ENCODE assay signal across 8 cellular contexts in the genomic region with DNA sequence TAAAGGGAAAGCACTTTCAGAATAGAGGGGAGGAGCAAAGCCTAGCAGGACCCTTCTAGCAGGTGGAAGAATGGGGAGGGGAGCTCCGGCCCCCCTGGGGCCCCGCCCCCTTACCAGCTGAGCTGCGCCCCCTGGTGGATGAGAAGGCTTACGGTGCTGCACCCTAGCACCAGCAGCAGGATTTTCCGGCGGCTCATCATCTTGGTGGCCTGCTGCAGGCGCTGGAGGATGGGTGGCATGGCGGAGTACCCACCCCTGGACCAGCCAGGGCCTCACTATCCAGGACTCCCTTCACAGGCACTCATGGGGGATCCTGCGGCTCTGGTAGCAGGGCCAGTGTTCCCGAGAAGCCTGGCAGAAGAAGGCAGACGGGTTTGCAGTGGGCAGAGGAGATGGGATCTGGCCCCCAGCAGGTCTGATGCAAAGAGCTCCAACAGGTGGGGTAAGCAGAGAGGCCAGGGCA. TPM values are rescaled to one million over a fixed set of nuclear protein-coding genes. Genes with fewer than 3 reads are reported as not detected.
DNase-seq lines count a peak whose midpoint lies in the region; ATAC-seq and TF ChIP-seq lines count a peak whose summit lies in the region.

No MANE protein-coding gene starts in this region.

- TF ChIP-seq CTCF in C4-2B (conservative IDR thresholded peaks at IDR 0.05): peak; percentile 98
- peak; percentile 40 to 89 (median 80) for TF ChIP-seq CTCF in sigmoid colon (IDR thresholded peaks at IDR 0.05)

- no peaks in the 10 kb centered on the region for H3K27me3 ChIP-seq in right cardiac atrium (ENCODE audit: control insufficient read depth, insufficient read depth)
- peaks cover 14 to 26% (median 21%) of the 10 kb centered on the region in 3 donors for H3K27me3 ChIP-seq in sigmoid colon

- H3K9me3 ChIP-seq in right cardiac atrium (ENCODE audit: control insufficient read depth, low read length) (no peaks in the 10 kb centered on the region), sigmoid colon (no peaks in the 10 kb centered on the region)

- peak; percentile 75 for ATAC-seq in GM21447 (IDR thresholded peaks at IDR 0.05; ENCODE audit: unreplicated experiment)
- peak; percentile 53 to 64 for ATAC-seq in right cardiac atrium
- no peak for ATAC-seq in GM21786 (IDR thresholded peaks at IDR 0.05; ENCODE audit: unreplicated experiment)

- 17% methylated on average over 11 of the region's 11 CpGs for WGBS in right cardiac atrium
- 10 to 16% methylated on average over 11 of the region's 11 CpGs for WGBS in sigmoid colon, 2 donors

- no peaks in the 10 kb centered on the region for H3K4me1 ChIP-seq in right cardiac atrium (ENCODE audit: control insufficient read depth, insufficient read depth, low read length)
- peaks cover 0 to 12% (median 5%) of the 10 kb centered on the region in 4 donors for H3K4me1 ChIP-seq in sigmoid colon

- H3K36me3 ChIP-seq in sigmoid colon: no peaks in the 10 kb centered on the region

- intact Hi-C loops in right cardiac atrium (cut with DNase I): no loop called here
- intact Hi-C loops in sigmoid colon (cut with DNase I): no loop called here

- TF ChIP-seq EP300 in sigmoid colon (IDR thresholded peaks at IDR 0.05): no peak

- no peak overlapping the region for H3K4me3 ChIP-seq in right cardiac atrium (ENCODE audit: low read length)
- no peak overlapping the region for H3K4me3 ChIP-seq in sigmoid colon

- DNase-seq in NCI-H187 treated with DMSO at 0.1 percent for 48 hours (lab: John Stamatoyannopoulos, UW): peak; percentile 42
- DNase-seq in T1000 (lab: John Stamatoyannopoulos, UW): peak; percentile 58
- peak in 52 of 56 donors; percentile 10 to 83 (median 51) for DNase-seq in amygdala (lab: John Stamatoyannopoulos, UW)
- DNase-seq in right cardiac atrium: peak; percentile 74 to 88 (median 87)
- DNase-seq in sigmoid colon: peak; percentile 82

- no peak for TF ChIP-seq POLR2A in sigmoid colon (IDR thresholded peaks at IDR 0.05)

- H3K27ac ChIP-seq in C4-2B (no peak overlapping the region), right cardiac atrium (ENCODE audit: low read length) (no peak overlapping the region), sigmoid colon (peak overlapping the region in 1 of 4 donors; percentile 32)

RNA-seq across cellular contexts. Expression of gene GAL3ST3, which starts 3.8 kb away (rescaled TPM):
- total RNA-seq in right cardiac atrium (10 to 100 TPM; 10.8 to 13.6 (median 12.1) TPM), sigmoid colon (not detected)
- polyA plus RNA-seq in right cardiac atrium (8.9 TPM), sigmoid colon (under 1 TPM in 1 of 3 donors, not detected in 2; 0.04 TPM)

RNA-seq across cellular contexts. Expression of gene SF3B2, which starts 7.0 kb away (rescaled TPM):
- 10 to 100 TPM; 84.4 to 97.7 (median 91.7) TPM for total RNA-seq in right cardiac atrium
- 62.1 TPM for polyA plus RNA-seq in right cardiac atrium
- total RNA-seq in sigmoid colon: 100 to 1,000 TPM in 2 of 4 donors, 10 to 100 TPM in 2; 75.5 to 122 (median 102) TPM
- 100 to 1,000 TPM in 1 of 3 donors, 10 to 100 TPM in 2; 71.7 to 119 (median 91.9) TPM for polyA plus RNA-seq in sigmoid colon

RNA-seq across cellular contexts. Expression of gene CATSPER1, which starts 18.9 kb away (rescaled TPM):
- total RNA-seq in right cardiac atrium (not detected), sigmoid colon (not detected)
- polyA plus RNA-seq in right cardiac atrium (not detected), sigmoid colon (under 1 TPM in 1 of 3 donors, not detected in 2; 0.06 TPM)

RNA-seq across cellular contexts. Expression of gene PACS1, which starts 24.9 kb away (rescaled TPM):
- total RNA-seq in right cardiac atrium: 10 to 100 TPM; 48.3 to 82.5 (median 56.5) TPM
- 30.9 TPM for polyA plus RNA-seq in right cardiac atrium
- 10 to 100 TPM; 16.3 to 75.9 (median 26.5) TPM for total RNA-seq in sigmoid colon
- polyA plus RNA-seq in sigmoid colon: 10 to 100 TPM in 1 of 3 donors, 1 to 10 TPM in 2; 2.1 to 28.0 (median 5.4) TPM

RNA-seq across cellular contexts. Expression of gene CST6, which starts 33.4 kb away (rescaled TPM):
- total RNA-seq in right cardiac atrium (1 to 10 TPM; 1.2 to 3.6 (median 2.2) TPM), sigmoid colon (not detected)
- polyA plus RNA-seq in right cardiac atrium (2.1 TPM), sigmoid colon (1 to 10 TPM in 1 of 3 donors, under 1 TPM in 1, not detected in 1; 0.10 to 1.2 TPM)

Comparison
In these comparisons a context has a peak if more than half of its experiments do, and no peak if none do; other contexts are left out.
1. RNA of gene GAL3ST3, which starts 3.8 kb away (total RNA-seq): 10.8 to 13.6 TPM in right cardiac atrium; not detected in sigmoid colon; every median in the first group is over 10 times any median in the second.
2. Peak in every context shown above with its lines, with median percentiles within 50 percentile points of each other: DNase-seq.